Comparison of ENCODE assay signal across 8 cellular contexts in the genomic region with DNA sequence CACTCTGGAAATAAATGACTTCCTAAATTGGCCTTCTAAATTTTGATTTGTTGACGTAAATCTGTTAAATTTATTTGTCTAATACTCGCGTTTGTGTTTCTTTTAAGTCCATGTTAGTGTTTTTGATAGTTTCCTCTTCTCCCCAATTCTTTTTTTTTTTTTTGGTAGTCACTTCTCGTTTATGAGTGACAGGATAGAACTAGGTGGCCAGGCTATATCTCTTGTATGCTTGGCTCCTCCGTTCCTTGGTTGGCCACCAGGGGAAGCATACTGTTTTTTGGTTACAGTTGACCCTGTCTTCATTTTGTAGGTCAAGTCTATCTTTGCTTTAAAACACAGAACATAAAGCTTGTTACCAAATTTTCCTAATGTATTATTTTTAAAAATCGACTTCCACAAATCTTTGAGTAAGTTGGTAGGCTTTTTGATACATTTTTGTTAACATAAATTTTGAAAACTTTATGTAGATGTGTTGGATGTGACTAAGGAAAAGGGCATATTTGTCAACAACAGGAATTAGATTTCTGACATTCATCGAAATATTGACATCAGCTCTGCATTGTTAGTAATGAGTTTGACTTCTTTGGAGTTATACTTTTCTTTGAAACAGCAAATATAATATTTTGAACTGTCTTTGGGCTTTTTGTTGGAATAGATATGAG. TPM values are rescaled to one million over a fixed set of nuclear protein-coding genes. Genes with fewer than 3 reads are reported as not detected.
A peak's percentile ranks its signal among the peaks of the same experiment; 100 is the strongest.
DNase-seq lines count a peak whose midpoint lies in the region; ATAC-seq and TF ChIP-seq lines count a peak whose summit lies in the region.

No MANE protein-coding gene starts in this region.

- 17 to 19% methylated on average over 7 of the region's 7 CpGs for WGBS in upper lobe of left lung, 2 donors

- ATAC-seq in foreskin keratinocyte = peak; percentile 11
- peak in 1 of 2 donors; percentile 54 for ATAC-seq in upper lobe of left lung (ENCODE audit: low FRiP score in 2 of 2)

- H3K27me3 ChIP-seq in foreskin keratinocyte = no peaks in the 10 kb centered on the region
- no peaks in the 10 kb centered on the region for H3K27me3 ChIP-seq in neuron (ENCODE audit: insufficient read depth, low read length)
- H3K27me3 ChIP-seq in upper lobe of left lung = no peaks in the 10 kb centered on the region

- H3K36me3 ChIP-seq in neuron (ENCODE audit: insufficient read depth, low read length) (peaks cover 6% of the 10 kb centered on the region), upper lobe of left lung (no peaks in the 10 kb centered on the region)

- H3K27ac ChIP-seq in foreskin keratinocyte (no peak overlapping the region), upper lobe of left lung (peak overlapping the region; percentile 95 to 100 (median 99))

- DNase-seq in activated gamma-delta T cell treated with Interleukin-2 at 50 U/mL for 16 hours (peak; percentile 49), activated gamma-delta T cell (lab: John Stamatoyannopoulos, UW) (no peak), LNCaP clone FGC (ENCODE audit: low read depth) (peak; percentile 57), RPMI7951 (ENCODE audit: low read depth) (peak; percentile 61), foreskin keratinocyte (peak in 1 of 2 donors; percentile 58), upper lobe of left lung (peak in 1 of 2 donors; percentile 84)
- DNase-seq in activated T-helper 9 cell treated with anti-CD3 and anti-CD28 coated beads, Interleukin-2, amount 50 U/mL, for 16 hours (ENCODE audit: low read depth) = peak; percentile 27

- TF ChIP-seq EP300 in upper lobe of left lung (IDR thresholded peaks at IDR 0.05) = no peak

- peak overlapping the region; percentile 59 for H3K4me3 ChIP-seq in LNCaP clone FGC (ENCODE audit: low read depth, low read length)
- H3K4me3 ChIP-seq in neuron (ENCODE audit: low read length) = peak overlapping the region; percentile 96
- H3K4me3 ChIP-seq in upper lobe of left lung = peak overlapping the region in 3 of 4 donors; percentile 71 to 98 (median 89)

- TF ChIP-seq POLR2A in upper lobe of left lung (IDR thresholded peaks at IDR 0.05) = no peak

- H3K4me1 ChIP-seq in foreskin keratinocyte (peaks cover 4% of the 10 kb centered on the region), neuron (ENCODE audit: insufficient read depth, low read length) (peaks cover 23% of the 10 kb centered on the region), upper lobe of left lung (peaks cover 11 to 29% (median 17%) of the 10 kb centered on the region in 4 donors)

- no peak overlapping the region for H2AFZ ChIP-seq in neuron (ENCODE audit: low read depth, low read length)

- TF ChIP-seq CTCF in LNCaP clone FGC (IDR thresholded peaks at IDR 0.05; ENCODE audit: control insufficient read depth, extremely low read depth, insufficient read depth) (peak; percentile 76), foreskin keratinocyte (conservative IDR thresholded peaks at IDR 0.05) (peak; percentile 81), upper lobe of left lung (IDR thresholded peaks at IDR 0.05) (peak; percentile 76 to 89 (median 82))

- H3K9me3 ChIP-seq in neuron (ENCODE audit: low read length) (no peaks in the 10 kb centered on the region), upper lobe of left lung (no peaks in the 10 kb centered on the region)

RNA-seq across cellular contexts. Expression of a gene that starts 2.2 kb away (rescaled TPM):
- 10.7 and 12.1 TPM in 2 replicates for total RNA-seq in RPMI7951 (2014; rRNA removed; shearing (Covaris generic))
- total RNA-seq in foreskin keratinocyte (27.7 and 31.7 TPM in 2 replicates), upper lobe of left lung (10 to 100 TPM; 19.8 to 58.7 (median 34.3) TPM)
- polyA plus RNA-seq in foreskin keratinocyte = 9.0 and 9.4 TPM in 2 replicates
